In the genomic region with DNA sequence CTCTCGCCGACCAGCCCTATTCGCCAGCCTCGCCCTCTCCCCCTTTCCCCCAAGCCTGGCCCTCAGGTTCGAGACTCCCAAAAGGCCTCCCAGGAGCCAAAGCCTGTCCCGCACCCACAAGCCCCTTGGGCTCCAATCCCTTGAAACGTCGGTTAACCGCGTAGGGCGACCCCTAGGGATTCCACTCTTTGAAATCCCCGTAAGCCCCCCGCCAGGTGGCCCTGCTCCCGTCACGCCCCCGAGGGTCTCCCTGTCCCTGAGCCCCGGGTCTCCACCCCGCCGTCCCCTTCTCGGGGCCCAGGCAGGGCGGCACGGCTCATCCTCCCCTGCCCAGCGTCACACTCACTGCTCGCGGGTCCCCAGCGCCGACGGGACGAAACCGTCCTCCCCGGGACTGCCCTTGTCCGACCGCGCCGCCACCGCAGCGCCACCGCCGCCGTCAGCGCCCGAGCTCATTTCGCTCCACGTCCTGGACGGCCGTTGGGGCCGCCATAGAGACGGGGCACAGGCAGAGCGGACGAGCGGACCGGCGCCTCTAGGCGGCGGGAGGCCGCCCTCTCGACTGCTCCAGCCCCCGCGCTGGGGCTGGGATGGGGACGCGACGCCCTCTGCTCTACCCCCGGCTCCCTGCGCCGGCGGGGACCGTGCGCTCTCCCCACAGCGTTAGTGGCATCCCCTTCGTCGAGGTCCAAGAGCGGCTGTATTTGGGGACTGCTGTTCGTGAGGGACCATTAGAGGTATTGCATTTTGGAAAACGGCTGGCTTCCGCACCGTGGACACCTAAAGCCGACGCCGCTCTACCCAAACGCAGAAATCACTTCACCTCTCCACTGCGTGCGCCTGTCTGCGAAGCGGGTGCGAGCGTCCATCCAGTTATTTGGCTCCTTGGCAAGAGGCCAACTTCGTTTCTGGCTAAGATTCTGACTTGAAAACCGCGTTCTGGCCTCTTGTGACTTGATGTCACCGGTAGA, we compare ENCODE assay signal across 8 cellular contexts. TPM values are rescaled to one million over a fixed set of nuclear protein-coding genes. Genes with fewer than 3 reads are reported as not detected.
DNase-seq lines count a peak whose midpoint lies in the region; ATAC-seq and TF ChIP-seq lines count a peak whose summit lies in the region.

A gene (minus strand): TSS at position 510 of the 971 bp plus-strand sequence. CDS start 54 bp downstream, at position 456.

- DNase-seq in DMS79 (lab: John Stamatoyannopoulos, UW) = peak; percentile 38
- DNase-seq in Peyer's patch = peak; percentile 72 to 89 (median 88)
- DNase-seq in activated T-cell treated with anti-CD3 and anti-CD28 coated beads, Interleukin-2, amount 50 U/mL, for 48 hours = peak; percentile 90 to 93
- peak; percentile 7 for DNase-seq in esophagus squamous epithelium (lab: John Stamatoyannopoulos, UW)
- peak; percentile 86 for DNase-seq in naive B cell

- no peaks in the 10 kb centered on the region for H3K9me3 Mint-ChIP-seq in naive B cell
- no peaks in the 10 kb centered on the region for H3K9me3 Mint-ChIP-seq in stimulated activated memory B cell treated with anti-CD40 and anti-IgM and Interleukin-4, amounts not matched to agents 10 μg/mL and 1 μg/mL and 100 μg/mL, for 72 hours

- peak; percentile 28 to 76 (median 56) for TF ChIP-seq CTCF in Peyer's patch (IDR thresholded peaks at IDR 0.05)
- TF ChIP-seq CTCF in esophagus squamous epithelium (IDR thresholded peaks at IDR 0.05) = peak in 5 of 6 experiments; percentile 26 to 70 (median 62)

- 0 to 4% methylated on average over 11 to 25 of the region's 90 CpGs for WGBS in esophagus squamous epithelium, 2 donors

- peak; percentile 78 to 81 for TF ChIP-seq POLR2A in Peyer's patch (IDR thresholded peaks at IDR 0.05)
- peak in 2 of 4 donors; percentile 81 to 85 for TF ChIP-seq POLR2A in esophagus squamous epithelium (IDR thresholded peaks at IDR 0.05)

- H3K36me3 ChIP-seq in Peyer's patch = peaks cover 0 to 7% (median 0%) of the 10 kb centered on the region in 3 donors
- peaks cover 0 to 29% (median 0%) of the 10 kb centered on the region in 3 donors for H3K36me3 ChIP-seq in esophagus squamous epithelium

- H3K27me3 ChIP-seq in Peyer's patch (no peaks in the 10 kb centered on the region), esophagus squamous epithelium (no peaks in the 10 kb centered on the region)

- peak within 1 kb of the TSS; percentile 87 to 89 (median 88) for H3K4me3 ChIP-seq in Peyer's patch
- peak within 1 kb of the TSS; percentile 81 to 96 (median 89) for H3K4me3 ChIP-seq in esophagus squamous epithelium

- ATAC-seq in GM21619 (IDR thresholded peaks at IDR 0.05; ENCODE audit: unreplicated experiment) = peak; percentile 86
- peak; percentile 96 to 98 for ATAC-seq in naive B cell (ENCODE audit: low read depth in 2 of 2)
- peak; percentile 99 for ATAC-seq in stimulated activated memory B cell treated with anti-CD40 and anti-IgM and Interleukin-4, amounts not matched to agents 10 μg/mL and 1 μg/mL and 100 μg/mL, for 72 hours

- H3K4me1 Mint-ChIP-seq in naive B cell = peaks cover 17 to 26% (median 23%) of the 10 kb centered on the region in 3 donors
- peaks cover 13% of the 10 kb centered on the region for H3K4me1 Mint-ChIP-seq in stimulated activated memory B cell treated with anti-CD40 and anti-IgM and Interleukin-4, amounts not matched to agents 10 μg/mL and 1 μg/mL and 100 μg/mL, for 72 hours

- peak within 1 kb of the TSS; percentile 84 to 99 (median 96) for H3K27ac Mint-ChIP-seq in naive B cell
- peak within 1 kb of the TSS; percentile 93 for H3K27ac Mint-ChIP-seq in stimulated activated memory B cell treated with anti-CD40 and anti-IgM and Interleukin-4, amounts not matched to agents 10 μg/mL and 1 μg/mL and 100 μg/mL, for 72 hours

- H3K4me1 ChIP-seq in Peyer's patch = peaks cover 0 to 8% (median 2%) of the 10 kb centered on the region in 4 donors
- H3K4me1 ChIP-seq in esophagus squamous epithelium = peaks cover 0 to 22% (median 11%) of the 10 kb centered on the region in 3 donors

- H3K4me3 Mint-ChIP-seq in naive B cell = peak within 1 kb of the TSS; percentile 95 to 98 (median 97)
- peak within 1 kb of the TSS; percentile 94 for H3K4me3 Mint-ChIP-seq in stimulated activated memory B cell treated with anti-CD40 and anti-IgM and Interleukin-4, amounts not matched to agents 10 μg/mL and 1 μg/mL and 100 μg/mL, for 72 hours

- H3K36me3 Mint-ChIP-seq in naive B cell = no peaks in the 10 kb centered on the region
- peaks cover 6% of the 10 kb centered on the region for H3K36me3 Mint-ChIP-seq in stimulated activated memory B cell treated with anti-CD40 and anti-IgM and Interleukin-4, amounts not matched to agents 10 μg/mL and 1 μg/mL and 100 μg/mL, for 72 hours

- intact Hi-C loops in esophagus squamous epithelium (cut with DNase I) = no loop called here

- no peak for TF ChIP-seq RAD21 in Ishikawa (IDR thresholded peaks at IDR 0.05; ENCODE audit: low read depth)

- H3K27ac ChIP-seq in Peyer's patch (peak within 1 kb of the TSS; percentile 86 to 92 (median 87)), esophagus squamous epithelium (peak within 1 kb of the TSS; percentile 93 to 94 (median 94))

- H3K27me3 Mint-ChIP-seq in naive B cell = peaks cover 0 to 4% (median 0%) of the 10 kb centered on the region in 3 donors
- no peaks in the 10 kb centered on the region for H3K27me3 Mint-ChIP-seq in stimulated activated memory B cell treated with anti-CD40 and anti-IgM and Interleukin-4, amounts not matched to agents 10 μg/mL and 1 μg/mL and 100 μg/mL, for 72 hours

- H3K9me3 ChIP-seq in Peyer's patch (no peaks in the 10 kb centered on the region), esophagus squamous epithelium (no peaks in the 10 kb centered on the region)

- no peak; the same call in 1 of the 2 replicates for TF ChIP-seq EP300 in Ishikawa (IDR thresholded peaks at IDR 0.05; ENCODE audit: borderline replicate concordance)

TF ChIP-seq in Ishikawa, 13 proteins besides CTCF, POLR2A, EP300 and RAD21:
- TF ChIP-seq TCF12 (IDR thresholded peaks at IDR 0.05; ENCODE audit: low read depth) (peak; percentile 64), CREB1 (IDR thresholded peaks at IDR 0.05; ENCODE audit: low read depth) (0 out of 2 replicates have a peak, but pooled peaks have one; percentile 25), EGR1 (IDR thresholded peaks at IDR 0.05) (peak; percentile 77), YY1 (IDR thresholded peaks at IDR 0.05; ENCODE audit: low read depth) (peak; percentile 90), TEAD4 (IDR thresholded peaks at IDR 0.05) (peak; percentile 43; the same call in 1 of the 2 replicates), ZBTB7A (IDR thresholded peaks at IDR 0.05; ENCODE audit: low read depth) (peak; percentile 100), TAF1 (IDR thresholded peaks at IDR 0.05; ENCODE audit: low read depth) (peak; percentile 100), FOXM1 (IDR thresholded peaks at IDR 0.05; ENCODE audit: borderline replicate concordance, low read depth) (no peak), NFIC (IDR thresholded peaks at IDR 0.05) (peak; percentile 94), CEBPB (IDR thresholded peaks at IDR 0.05) (no peak; the same call in 1 of the 2 replicates)
- TF ChIP-seq, protein P1, sequence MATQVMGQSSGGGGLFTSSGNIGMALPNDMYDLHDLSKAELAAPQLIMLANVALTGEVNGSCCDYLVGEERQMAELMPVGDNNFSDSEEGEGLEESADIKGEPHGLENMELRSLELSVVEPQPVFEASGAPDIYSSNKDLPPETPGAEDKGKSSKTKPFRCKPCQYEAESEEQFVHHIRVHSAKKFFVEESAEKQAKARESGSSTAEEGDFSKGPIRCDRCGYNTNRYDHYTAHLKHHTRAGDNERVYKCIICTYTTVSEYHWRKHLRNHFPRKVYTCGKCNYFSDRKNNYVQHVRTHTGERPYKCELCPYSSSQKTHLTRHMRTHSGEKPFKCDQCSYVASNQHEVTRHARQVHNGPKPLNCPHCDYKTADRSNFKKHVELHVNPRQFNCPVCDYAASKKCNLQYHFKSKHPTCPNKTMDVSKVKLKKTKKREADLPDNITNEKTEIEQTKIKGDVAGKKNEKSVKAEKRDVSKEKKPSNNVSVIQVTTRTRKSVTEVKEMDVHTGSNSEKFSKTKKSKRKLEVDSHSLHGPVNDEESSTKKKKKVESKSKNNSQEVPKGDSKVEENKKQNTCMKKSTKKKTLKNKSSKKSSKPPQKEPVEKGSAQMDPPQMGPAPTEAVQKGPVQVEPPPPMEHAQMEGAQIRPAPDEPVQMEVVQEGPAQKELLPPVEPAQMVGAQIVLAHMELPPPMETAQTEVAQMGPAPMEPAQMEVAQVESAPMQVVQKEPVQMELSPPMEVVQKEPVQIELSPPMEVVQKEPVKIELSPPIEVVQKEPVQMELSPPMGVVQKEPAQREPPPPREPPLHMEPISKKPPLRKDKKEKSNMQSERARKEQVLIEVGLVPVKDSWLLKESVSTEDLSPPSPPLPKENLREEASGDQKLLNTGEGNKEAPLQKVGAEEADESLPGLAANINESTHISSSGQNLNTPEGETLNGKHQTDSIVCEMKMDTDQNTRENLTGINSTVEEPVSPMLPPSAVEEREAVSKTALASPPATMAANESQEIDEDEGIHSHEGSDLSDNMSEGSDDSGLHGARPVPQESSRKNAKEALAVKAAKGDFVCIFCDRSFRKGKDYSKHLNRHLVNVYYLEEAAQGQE (IDR thresholded peaks at IDR 0.05; ENCODE audit: low read depth) = peak; percentile 37; the same call in 1 of the 2 replicates
- TF ChIP-seq, protein P2, sequence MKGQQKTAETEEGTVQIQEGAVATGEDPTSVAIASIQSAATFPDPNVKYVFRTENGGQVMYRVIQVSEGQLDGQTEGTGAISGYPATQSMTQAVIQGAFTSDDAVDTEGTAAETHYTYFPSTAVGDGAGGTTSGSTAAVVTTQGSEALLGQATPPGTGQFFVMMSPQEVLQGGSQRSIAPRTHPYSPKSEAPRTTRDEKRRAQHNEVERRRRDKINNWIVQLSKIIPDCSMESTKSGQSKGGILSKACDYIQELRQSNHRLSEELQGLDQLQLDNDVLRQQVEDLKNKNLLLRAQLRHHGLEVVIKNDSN (IDR thresholded peaks at IDR 0.05) = no peak
- TF ChIP-seq, protein P3, sequence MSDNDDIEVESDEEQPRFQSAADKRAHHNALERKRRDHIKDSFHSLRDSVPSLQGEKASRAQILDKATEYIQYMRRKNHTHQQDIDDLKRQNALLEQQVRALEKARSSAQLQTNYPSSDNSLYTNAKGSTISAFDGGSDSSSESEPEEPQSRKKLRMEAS (IDR thresholded peaks at IDR 0.05) = peak; percentile 89

RNA-seq across cellular contexts. Expression of the gene that starts here (rescaled TPM):
- total RNA-seq in Peyer's patch (10 to 100 TPM in 3 of 4 donors, 1 to 10 TPM in 1; 9.5 to 23.3 (median 18.5) TPM), esophagus squamous epithelium (10 to 100 TPM in 2 of 4 donors, 1 to 10 TPM in 2; 8.3 to 17.5 (median 12.7) TPM)
- 10 to 100 TPM; 16.1 to 40.6 (median 23.4) TPM for polyA plus RNA-seq in naive B cell (ENCODE audit: low read depth in 6 of 6)

Comparison
In these comparisons a context has a peak if more than half of its experiments do, and no peak if none do; other contexts are left out.
1. Peak in every context shown above with its lines: DNase-seq, ATAC-seq, H3K4me3 ChIP-seq and H3K27ac ChIP-seq.
2. DNase-seq: peak in every context shown above with its lines; median percentile 92 in activated T-cell treated with anti-CD3 and anti-CD28 coated beads, Interleukin-2, amount 50 U/mL, for 48 hours; 88 in Peyer's patch; 86 in naive B cell; 38 in DMS79; 7 in esophagus squamous epithelium.